20 cellular contexts compared by ENCODE assay signal in the genomic region with DNA sequence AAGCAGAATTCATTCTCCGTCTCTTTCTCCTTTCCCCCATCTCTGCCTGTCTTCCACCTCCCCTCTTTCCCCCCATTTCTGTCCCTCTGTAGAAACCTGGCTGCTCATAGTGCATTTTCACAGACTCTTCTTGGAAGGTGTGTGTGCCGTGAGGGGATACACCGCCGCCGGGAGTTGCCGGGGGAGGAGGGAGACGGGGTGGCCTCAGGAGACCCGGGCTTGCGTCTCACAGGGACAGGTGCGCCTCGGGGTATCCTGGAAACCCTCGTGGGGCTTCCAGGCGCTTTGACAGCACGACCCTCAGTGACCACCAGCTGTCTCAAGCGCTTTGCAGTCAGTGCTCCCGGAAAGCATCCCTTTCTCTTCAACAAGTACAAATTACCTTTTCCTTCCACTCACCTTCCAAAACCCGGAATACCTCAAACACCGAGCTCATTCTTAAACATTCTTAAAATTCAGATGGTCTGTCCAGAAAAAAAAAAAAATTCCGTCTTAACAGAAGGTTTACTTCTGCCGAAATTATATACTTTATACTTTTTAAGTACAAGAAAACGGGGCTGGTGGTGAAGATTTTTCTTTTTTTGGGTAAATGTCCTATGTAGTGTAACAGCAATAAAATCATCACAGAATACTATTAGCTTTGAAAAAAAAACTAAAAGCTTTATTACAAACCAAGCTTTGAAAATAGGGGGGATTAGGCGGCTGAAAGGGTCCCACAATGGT. TPM values are rescaled to one million over a fixed set of nuclear protein-coding genes. Genes with fewer than 3 reads are reported as not detected.
A peak's percentile ranks its signal among the peaks of the same experiment; 100 is the strongest.
DNase-seq lines count a peak whose midpoint lies in the region; ATAC-seq and TF ChIP-seq lines count a peak whose summit lies in the region.
"Had no signal": no experiment of that assay in that cellular context is flagged by ENCODE, and none has a peak within 500 bp of the region (broad histone marks: within the 10 kb centered on the region; RNA-seq: fewer than 3 reads in every experiment).

No MANE protein-coding gene starts in this region.

- peak overlapping the region; percentile 96 for H3K4me3 ChIP-seq in AG10803 (ENCODE audit: low read length)
- H3K4me3 ChIP-seq: GM12878, HAP-1, MG63 had no signal

- peaks cover 94% of the 10 kb centered on the region for H3K27me3 Mint-ChIP-seq in T-helper 17 cell
- peaks cover 95 to 97% of the 10 kb centered on the region in 2 donors for H3K27me3 Mint-ChIP-seq in effector memory CD8-positive, alpha-beta T cell

- peaks cover 25% of the 10 kb centered on the region for H3K4me1 Mint-ChIP-seq in T-helper 17 cell
- H3K4me1 Mint-ChIP-seq in effector memory CD8-positive, alpha-beta T cell (ENCODE audit: low read depth in 2 of 2) = peaks cover 14 to 27% of the 10 kb centered on the region in 2 donors

- H3K27ac Mint-ChIP-seq in T-helper 17 cell = no peak overlapping the region
- no peak overlapping the region for H3K27ac Mint-ChIP-seq in effector memory CD8-positive, alpha-beta T cell

- DNase-seq in AG10803 (ENCODE audit: low read depth) (no peak), ecto neural progenitor cell (ENCODE audit: low spot score) (peak; percentile 62), left kidney (ENCODE audit: low read depth, low spot score) (peak; percentile 51), posterior vena cava (ENCODE audit: low spot score) (peak; percentile 62), T-helper 17 cell (no peak), inferior parietal cortex (ENCODE audit: extremely low spot score) (no peak)
- DNase-seq in effector memory CD8-positive, alpha-beta T cell = no peak
- DNase-seq: 8988T; CD4-positive, alpha-beta memory T cell; DMS79; IMR-90; Karpas-422; MG63; NCI-H1092; NCI-H1694; NCI-H510A treated with DMSO at 0.1 percent for 48 hours; NCI-H82 had no signal

- intact Hi-C loops in posterior vena cava (cut with DNase I) = no loop called here

- no peak for TF ChIP-seq CTCF in AG10803 (conservative IDR thresholded peaks at IDR 0.05; ENCODE audit: low read length)

- H3K9me3 Mint-ChIP-seq in effector memory CD8-positive, alpha-beta T cell = no peaks in the 10 kb centered on the region

- ATAC-seq in T-helper 17 cell = no peak
- ATAC-seq in effector memory CD8-positive, alpha-beta T cell (replicated peaks) = no peak
- ATAC-seq in GM18511 (IDR thresholded peaks at IDR 0.05; ENCODE audit: unreplicated experiment) = no peak
- ATAC-seq: GM12878 had no signal

- peaks cover 19% of the 10 kb centered on the region for H3K36me3 Mint-ChIP-seq in T-helper 17 cell (ENCODE audit: low read depth)
- no peaks in the 10 kb centered on the region for H3K36me3 Mint-ChIP-seq in effector memory CD8-positive, alpha-beta T cell (ENCODE audit: insufficient read depth)
- H3K36me3 Mint-ChIP-seq: CD4-positive, alpha-beta memory T cell had no signal

- H3K4me3 Mint-ChIP-seq in T-helper 17 cell = no peak overlapping the region
- H3K4me3 Mint-ChIP-seq in effector memory CD8-positive, alpha-beta T cell = no peak overlapping the region
- H3K4me3 Mint-ChIP-seq: CD4-positive, alpha-beta memory T cell had no signal

- no peaks in the 10 kb centered on the region for H3K9me3 ChIP-seq in T-helper 17 cell (ENCODE audit: control insufficient read depth, low read length, poor library complexity, severe bottlenecking)
- H3K9me3 ChIP-seq: HAP-1, MG63 had no signal

RNA-seq across cellular contexts. Expression of a gene that starts 8.2 kb away (rescaled TPM):
- 1 to 10 TPM; 2.5 to 3.6 TPM for total RNA-seq in posterior vena cava
- not detected for total RNA-seq in T-helper 17 cell
- total RNA-seq: CD4-positive, alpha-beta memory T cell; GM12878; IMR-90 had no signal

Comparison
In these comparisons a context has a peak if more than half of its experiments do, and no peak if none do; other contexts are left out.
1. DNase-seq: peak in ecto neural progenitor cell (single experiment), left kidney (single experiment) and posterior vena cava (single experiment); none in AG10803 (single experiment), T-helper 17 cell (0 of 3), effector memory CD8-positive, alpha-beta T cell (0 of 3) and inferior parietal cortex (single experiment).